In genomic region chr19:38252935-38253691, GRCh38 we compare ENCODE assay signal across 11 cellular contexts. TPM values are rescaled to one million over a fixed set of nuclear protein-coding genes. Genes with fewer than 3 reads are reported as not detected.
DNase-seq lines count a peak whose midpoint lies in the region; ATAC-seq, FAIRE-seq and TF ChIP-seq lines count a peak whose summit lies in the region.
"Had no signal": no experiment of that assay in that cellular context is flagged by ENCODE, and none has a peak within 500 bp of the region (broad histone marks: within the 10 kb centered on the region; RNA-seq: fewer than 3 reads in every experiment).

No MANE protein-coding gene starts in this region.

- H3K4me3 ChIP-seq in liver (ENCODE audit: low read depth in 1 of 3, low read length in 3 of 3) (no peak overlapping the region), HepG2 (replicated peaks in 1 of 3; ENCODE audit: insufficient read depth in 1 of 3, low read depth in 2 of 3, low read length in 3 of 3) (no peak overlapping the region), vagina (peak overlapping the region; percentile 34 to 46)

- peaks cover 43% of the 10 kb centered on the region for H3K27me3 Mint-ChIP-seq in glutamatergic neuron (ENCODE audit: unreplicated experiment)

- CTCF ChIA-PET in HepG2 (lab: Yijun Ruan, JAX; ENCODE audit: low intra/inter-chr PET ratio, low total read pairs): no interaction called here

- BruUV-seq in HepG2 (replicated peaks; lab: Mats Ljungman, UMichigan): no TSS peak

- no peak overlapping the region for H2AFZ ChIP-seq in HepG2 (ENCODE audit: low read length)

- no peak for FAIRE-seq in HepG2 (lab: Jason Lieb, UNC)

- H3K9me3 ChIP-seq in liver (ENCODE audit: control insufficient read depth in 4 of 4, low read length in 3 of 4) (no peaks in the 10 kb centered on the region), HepG2 (ENCODE audit: low read length) (no peaks in the 10 kb centered on the region), vagina (no peaks in the 10 kb centered on the region)

- H3K4me2 ChIP-seq in HepG2 (ENCODE audit: low read depth, low read length): no peak overlapping the region

- H3K79me2 ChIP-seq in HepG2 (ENCODE audit: insufficient read depth, low read length): no peaks in the 10 kb centered on the region

- H3K27ac ChIP-seq in liver (ENCODE audit: low read depth in 1 of 2, low read length in 2 of 2) (peak overlapping the region; percentile 33 to 56), HepG2 (ENCODE audit: extremely low read length, insufficient read depth, low read length) (no peak overlapping the region), vagina (peak overlapping the region; percentile 86)

- H4K20me1 ChIP-seq in HepG2 (ENCODE audit: insufficient read depth, low read length): no peaks in the 10 kb centered on the region

- H3K36me3 ChIP-seq in liver (ENCODE audit: control insufficient read depth in 4 of 4, insufficient read depth in 3 of 4, low read depth in 1 of 4, low read length in 3 of 4) (no peaks in the 10 kb centered on the region), HepG2 (replicated peaks in 1 of 2; ENCODE audit: control insufficient read depth in 1 of 2, insufficient read depth in 2 of 2, low read length in 2 of 2) (no peaks in the 10 kb centered on the region), vagina (no peaks in the 10 kb centered on the region)

- peaks cover 9 to 29% (median 13%) of the 10 kb centered on the region in 4 donors for H3K4me1 ChIP-seq in liver (ENCODE audit: control insufficient read depth in 4 of 4, insufficient read depth in 4 of 4, low read length in 3 of 4)
- H3K4me1 ChIP-seq in HepG2 (ENCODE audit: insufficient read depth, low read length): peaks cover 31% of the 10 kb centered on the region
- peaks cover 32% of the 10 kb centered on the region for H3K4me1 ChIP-seq in vagina

- in situ Hi-C loops in HepG2 (cut with HindIII; ENCODE audit: extremely low pct_ligation_motif_present, low pct_unique_long_range_greater_than_20kb) (no loop called here), ACHN (cut with HindIII; ENCODE audit: low pct_ligation_motif_present, low pct_unique_long_range_greater_than_20kb, low sequenced_read_pairs) (no loop called here)

- ATAC-seq in HepG2 (no peak), GM18861 (IDR thresholded peaks at IDR 0.05; ENCODE audit: unreplicated experiment) (no peak)
- ATAC-seq: activated CD8-positive, alpha-beta T cell treated with anti-CD3 and anti-CD28 coated beads for 36 hours had no signal

- H3K4me3 Mint-ChIP-seq in glutamatergic neuron (ENCODE audit: unreplicated experiment): peak overlapping the region; percentile 88
- H3K4me3 Mint-ChIP-seq: activated CD8-positive, alpha-beta T cell treated with anti-CD3 and anti-CD28 coated beads for 36 hours; natural killer cell treated with Interleukin-12 subunit alpha and Interleukin-12 subunit beta and Interleukin-15 and Interleukin-18, amount 100 ng/mL, for 72 hours had no signal

- POLR2A ChIA-PET in HepG2 (lab: Yijun Ruan, JAX): no interaction called here

- WGBS in liver: 77% methylated on average over 21 of the region's 21 CpGs
- WGBS in HepG2 (ENCODE audit: low lambda C conversion rate): 23% methylated on average over 7 of the region's 21 CpGs

- TF ChIP-seq RAD21 in liver (IDR thresholded peaks at IDR 0.05): no peak
- TF ChIP-seq RAD21 in HepG2 (CRISPR knock-in tag; IDR thresholded peaks at IDR 0.05): no peak

- no peak for TF ChIP-seq POLR2A in HepG2 (IDR thresholded peaks at IDR 0.05; ENCODE audit: insufficient read depth in 1 of 2, low read depth in 2 of 2, low read length in 2 of 2)
- TF ChIP-seq POLR2A in vagina (IDR thresholded peaks at IDR 0.05): no peak

- H3K36me3 Mint-ChIP-seq in glutamatergic neuron (ENCODE audit: unreplicated experiment): no peaks in the 10 kb centered on the region
- H3K36me3 Mint-ChIP-seq: natural killer cell treated with Interleukin-12 subunit alpha and Interleukin-12 subunit beta and Interleukin-15 and Interleukin-18, amount 100 ng/mL, for 72 hours had no signal

- TF ChIP-seq CTCF in liver (IDR thresholded peaks at IDR 0.05; ENCODE audit: low read depth, low read length, missing input control) (no peak), HepG2 (CRISPR knock-in tag; IDR thresholded peaks at IDR 0.05) (no peak), glutamatergic neuron (IDR thresholded peaks at IDR 0.05; ENCODE audit: partially characterized antibody, unreplicated experiment) (no peak), vagina (IDR thresholded peaks at IDR 0.05) (no peak)

- DNase-seq in HepG2 (ENCODE audit: low spot score) (no peak), glutamatergic neuron (peak; percentile 85), nucleus accumbens (lab: John Stamatoyannopoulos, UW) (peak in 54 of 56 donors; percentile 42 to 98 (median 88)), vagina (ENCODE audit: extremely low spot score in 2 of 2) (no peak), ACHN (no peak), NCI-H1436 treated with DMSO at 0.1 percent for 48 hours (lab: John Stamatoyannopoulos, UW) (no peak)
- DNase-seq: activated CD8-positive, alpha-beta T cell treated with anti-CD3 and anti-CD28 coated beads for 36 hours; effector memory CD4-positive, alpha-beta T cell had no signal

- H3K9ac ChIP-seq in liver (ENCODE audit: low read depth in 1 of 2, low read length in 2 of 2): no peak overlapping the region
- no peak overlapping the region for H3K9ac ChIP-seq in HepG2 (ENCODE audit: insufficient read depth, low read depth, low read length)

- H3K27ac Mint-ChIP-seq in glutamatergic neuron (ENCODE audit: unreplicated experiment): peak overlapping the region; percentile 100
- H3K27ac Mint-ChIP-seq: activated CD8-positive, alpha-beta T cell treated with anti-CD3 and anti-CD28 coated beads for 36 hours; natural killer cell treated with Interleukin-12 subunit alpha and Interleukin-12 subunit beta and Interleukin-15 and Interleukin-18, amount 100 ng/mL, for 72 hours had no signal

- intact Hi-C loops in HepG2 (cut with micrococcal nuclease; ENCODE audit: unreplicated experiment): loop anchor here (5.0 kb wide), 1 partner anchor 69 kb away; no protein-coding TSS in a partner anchor
- intact Hi-C loops in vagina (cut with DNase I): no loop called here

- peaks cover 27% of the 10 kb centered on the region for H3K4me1 Mint-ChIP-seq in glutamatergic neuron (ENCODE audit: low read depth, unreplicated experiment)

- H3K27me3 ChIP-seq in liver (ENCODE audit: control insufficient read depth in 4 of 4, insufficient read depth in 4 of 4, low read length in 3 of 4) (peaks cover 0 to 6% (median 1%) of the 10 kb centered on the region in 4 donors), HepG2 (ENCODE audit: control insufficient read depth in 1 of 2, insufficient read depth in 2 of 2, low read length in 2 of 2) (peaks cover 4 to 20% of the 10 kb centered on the region in 2 experiments; a peak in 3 of 5 replicates), vagina (no peaks in the 10 kb centered on the region)

- TF ChIP-seq EP300 in HepG2 (IDR thresholded peaks at IDR 0.05; ENCODE audit: low read depth in 2 of 2, low read length in 2 of 2) (no peak), HepG2 (CRISPR knock-in tag; IDR thresholded peaks at IDR 0.05; ENCODE audit: borderline replicate concordance) (no peak)

- peaks cover 44% of the 10 kb centered on the region for H3K9me3 Mint-ChIP-seq in glutamatergic neuron (ENCODE audit: unreplicated experiment)
- H3K9me3 Mint-ChIP-seq: activated CD8-positive, alpha-beta T cell treated with anti-CD3 and anti-CD28 coated beads for 36 hours; natural killer cell treated with Interleukin-12 subunit alpha and Interleukin-12 subunit beta and Interleukin-15 and Interleukin-18, amount 100 ng/mL, for 72 hours had no signal

RNA-seq across cellular contexts. Expression of gene PPP1R14A, which starts 3.1 kb away (rescaled TPM):
- total RNA-seq in liver (1 to 10 TPM; 2.7 to 3.0 TPM), HepG2 (2016; rRNA removed; fragmentation: Illumina TruSeq; extraction: Trizol) (not detected in 2 replicates), glutamatergic neuron (ENCODE audit: unreplicated experiment) (327 TPM), vagina (86.9 TPM)
- polyA plus RNA-seq in liver (1 to 10 TPM; 9.7 to 10.0 TPM), HepG2 (2011; rRNA removed) (not detected in 2 replicates)
- not detected in 2 replicates for total RNA-seq in HepG2 (2016; cell fraction: cytosol; rRNA removed; fragmentation: Illumina TruSeq; extraction: Trizol; ENCODE audit: low read depth)
- not detected in 2 replicates for total RNA-seq in HepG2 (2016; cell fraction: insoluble cytoplasmic fraction; rRNA removed; fragmentation: Illumina TruSeq; extraction: Trizol)
- total RNA-seq in HepG2 (2016; cell fraction: membrane; rRNA removed; fragmentation: Illumina TruSeq; extraction: Trizol): not detected in 2 replicates
- total RNA-seq in HepG2 (2016; cell fraction: nucleus; rRNA removed; fragmentation: Illumina TruSeq; extraction: Trizol): not detected in 2 replicates
- not detected in 2 replicates for polyA plus RNA-seq in HepG2 (2011; cell fraction: cytosol; rRNA removed)
- polyA plus RNA-seq in HepG2 (2011; cell fraction: nucleus; rRNA removed): not detected in 2 replicates
- polyA plus RNA-seq in HepG2 (2012): not detected in 2 replicates
- not detected in 2 replicates for polyA plus RNA-seq in HepG2 (2016; cell fraction: cytosol; fragmentation: Illumina TruSeq; extraction: Trizol; ENCODE audit: low read depth)
- polyA plus RNA-seq in HepG2 (2016; cell fraction: insoluble cytoplasmic fraction; fragmentation: Illumina TruSeq; extraction: Trizol; ENCODE audit: low read depth): not detected in 2 replicates
- polyA plus RNA-seq in HepG2 (2016; cell fraction: membrane; fragmentation: Illumina TruSeq; extraction: Trizol; ENCODE audit: low read depth): not detected in 2 replicates
- polyA plus RNA-seq in HepG2 (2016; cell fraction: nucleus; fragmentation: Illumina TruSeq; extraction: Trizol; ENCODE audit: insufficient read depth, low read depth): not detected in 2 replicates
- not detected in 2 replicates for polyA minus RNA-seq in HepG2 (2011; rRNA and poly(A)+ RNA removed; ENCODE audit: low replicate concordance)
- not detected in 2 replicates for polyA minus RNA-seq in HepG2 (2011; cell fraction: cytosol; rRNA and poly(A)+ RNA removed)
- polyA minus RNA-seq in HepG2 (2011; cell fraction: nucleus; rRNA and poly(A)+ RNA removed): not detected in 2 replicates
- total RNA-seq: natural killer cell treated with Interleukin-12 subunit alpha and Interleukin-12 subunit beta and Interleukin-15 and Interleukin-18, amount 100 ng/mL, for 72 hours had no signal

RNA-seq across cellular contexts. Expression of gene SPINT2, which starts 11.3 kb away (rescaled TPM):
- total RNA-seq in liver (10 to 100 TPM in 1 of 2 donors, 1 to 10 TPM in 1; 7.0 to 43.0 TPM), HepG2 (2016; rRNA removed; fragmentation: Illumina TruSeq; extraction: Trizol) (0.24 and 0.31 TPM in 2 replicates), glutamatergic neuron (ENCODE audit: unreplicated experiment) (78.9 TPM), vagina (174 TPM)
- polyA plus RNA-seq in liver (10 to 100 TPM in 1 of 2 donors, 1 to 10 TPM in 1; 7.1 to 14.2 TPM), HepG2 (2011; rRNA removed) (0.77 and 0.97 TPM in 2 replicates)
- total RNA-seq in HepG2 (2016; cell fraction: cytosol; rRNA removed; fragmentation: Illumina TruSeq; extraction: Trizol; ENCODE audit: low read depth): 0.18 and 0.40 TPM in 2 replicates
- 0.30 and 0.37 TPM in 2 replicates for total RNA-seq in HepG2 (2016; cell fraction: insoluble cytoplasmic fraction; rRNA removed; fragmentation: Illumina TruSeq; extraction: Trizol)
- 0.22 TPM in 1 of 2 replicates, not detected in the other for total RNA-seq in HepG2 (2016; cell fraction: membrane; rRNA removed; fragmentation: Illumina TruSeq; extraction: Trizol)
- total RNA-seq in HepG2 (2016; cell fraction: nucleus; rRNA removed; fragmentation: Illumina TruSeq; extraction: Trizol): 0.44 TPM in 1 of 2 replicates, not detected in the other
- polyA plus RNA-seq in HepG2 (2011; cell fraction: cytosol; rRNA removed): 0.38 and 0.83 TPM in 2 replicates
- polyA plus RNA-seq in HepG2 (2011; cell fraction: nucleus; rRNA removed): 0.21 and 0.35 TPM in 2 replicates
- 0.31 and 0.39 TPM in 2 replicates for polyA plus RNA-seq in HepG2 (2012)
- polyA plus RNA-seq in HepG2 (2016; cell fraction: cytosol; fragmentation: Illumina TruSeq; extraction: Trizol; ENCODE audit: low read depth): not detected in 2 replicates
- polyA plus RNA-seq in HepG2 (2016; cell fraction: insoluble cytoplasmic fraction; fragmentation: Illumina TruSeq; extraction: Trizol; ENCODE audit: low read depth): 0.26 and 0.46 TPM in 2 replicates
- polyA plus RNA-seq in HepG2 (2016; cell fraction: membrane; fragmentation: Illumina TruSeq; extraction: Trizol; ENCODE audit: low read depth): 0.13 TPM in 1 of 2 replicates, not detected in the other
- polyA plus RNA-seq in HepG2 (2016; cell fraction: nucleus; fragmentation: Illumina TruSeq; extraction: Trizol; ENCODE audit: insufficient read depth, low read depth): 0.60 and 1.7 TPM in 2 replicates
- 0.56 and 17.3 TPM in 2 replicates for polyA minus RNA-seq in HepG2 (2011; rRNA and poly(A)+ RNA removed; ENCODE audit: low replicate concordance)
- polyA minus RNA-seq in HepG2 (2011; cell fraction: cytosol; rRNA and poly(A)+ RNA removed): not detected in 2 replicates
- polyA minus RNA-seq in HepG2 (2011; cell fraction: nucleus; rRNA and poly(A)+ RNA removed): 0.26 TPM in 1 of 2 replicates, not detected in the other

RNA-seq across cellular contexts. Expression of gene DPF1, which starts 29.1 kb away (rescaled TPM):
- not detected for total RNA-seq in liver
- polyA plus RNA-seq in liver: not detected
- total RNA-seq in HepG2 (2016; rRNA removed; fragmentation: Illumina TruSeq; extraction: Trizol): 1.7 and 3.2 TPM in 2 replicates
- total RNA-seq in HepG2 (2016; cell fraction: cytosol; rRNA removed; fragmentation: Illumina TruSeq; extraction: Trizol; ENCODE audit: low read depth): 1.4 and 1.6 TPM in 2 replicates
- 1.6 and 2.3 TPM in 2 replicates for total RNA-seq in HepG2 (2016; cell fraction: insoluble cytoplasmic fraction; rRNA removed; fragmentation: Illumina TruSeq; extraction: Trizol)
- total RNA-seq in HepG2 (2016; cell fraction: membrane; rRNA removed; fragmentation: Illumina TruSeq; extraction: Trizol): 2.0 and 2.8 TPM in 2 replicates
- total RNA-seq in HepG2 (2016; cell fraction: nucleus; rRNA removed; fragmentation: Illumina TruSeq; extraction: Trizol): 2.1 and 2.7 TPM in 2 replicates
- polyA plus RNA-seq in HepG2 (2011; rRNA removed): 1.0 and 1.3 TPM in 2 replicates
- 0.65 and 1.2 TPM in 2 replicates for polyA plus RNA-seq in HepG2 (2011; cell fraction: cytosol; rRNA removed)
- 3.3 and 3.6 TPM in 2 replicates for polyA plus RNA-seq in HepG2 (2011; cell fraction: nucleus; rRNA removed)
- 0.36 and 1.2 TPM in 2 replicates for polyA plus RNA-seq in HepG2 (2012)
- 1.1 TPM in 2 replicates for polyA plus RNA-seq in HepG2 (2016; cell fraction: cytosol; fragmentation: Illumina TruSeq; extraction: Trizol; ENCODE audit: low read depth)
- 1.4 and 3.2 TPM in 2 replicates for polyA plus RNA-seq in HepG2 (2016; cell fraction: insoluble cytoplasmic fraction; fragmentation: Illumina TruSeq; extraction: Trizol; ENCODE audit: low read depth)
- polyA plus RNA-seq in HepG2 (2016; cell fraction: membrane; fragmentation: Illumina TruSeq; extraction: Trizol; ENCODE audit: low read depth): 1.4 and 1.7 TPM in 2 replicates
- polyA plus RNA-seq in HepG2 (2016; cell fraction: nucleus; fragmentation: Illumina TruSeq; extraction: Trizol; ENCODE audit: insufficient read depth, low read depth): 4.1 and 5.7 TPM in 2 replicates
- 1.3 and 2.4 TPM in 2 replicates for polyA minus RNA-seq in HepG2 (2011; rRNA and poly(A)+ RNA removed; ENCODE audit: low replicate concordance)
- polyA minus RNA-seq in HepG2 (2011; cell fraction: cytosol; rRNA and poly(A)+ RNA removed): 0.62 and 0.69 TPM in 2 replicates
- 1.4 and 1.7 TPM in 2 replicates for polyA minus RNA-seq in HepG2 (2011; cell fraction: nucleus; rRNA and poly(A)+ RNA removed)
- 33.8 TPM for total RNA-seq in glutamatergic neuron (ENCODE audit: unreplicated experiment)
- total RNA-seq in vagina: not detected

RNA-seq across cellular contexts. Expression of gene C19orf33, which starts 50.9 kb away (rescaled TPM):
- total RNA-seq in liver: 1 to 10 TPM in 1 of 2 donors, not detected in 1; 1.6 TPM
- polyA plus RNA-seq in liver: under 1 TPM in 1 of 2 donors, not detected in 1; 0.36 TPM
- 2.8 and 3.3 TPM in 2 replicates for total RNA-seq in HepG2 (2016; rRNA removed; fragmentation: Illumina TruSeq; extraction: Trizol)
- 6.4 and 6.6 TPM in 2 replicates for total RNA-seq in HepG2 (2016; cell fraction: cytosol; rRNA removed; fragmentation: Illumina TruSeq; extraction: Trizol; ENCODE audit: low read depth)
- 2.5 and 4.8 TPM in 2 replicates for total RNA-seq in HepG2 (2016; cell fraction: insoluble cytoplasmic fraction; rRNA removed; fragmentation: Illumina TruSeq; extraction: Trizol)
- total RNA-seq in HepG2 (2016; cell fraction: membrane; rRNA removed; fragmentation: Illumina TruSeq; extraction: Trizol): 4.6 and 6.3 TPM in 2 replicates
- 3.4 and 3.9 TPM in 2 replicates for total RNA-seq in HepG2 (2016; cell fraction: nucleus; rRNA removed; fragmentation: Illumina TruSeq; extraction: Trizol)
- 2.5 and 3.2 TPM in 2 replicates for polyA plus RNA-seq in HepG2 (2011; rRNA removed)
- 4.3 and 4.5 TPM in 2 replicates for polyA plus RNA-seq in HepG2 (2011; cell fraction: cytosol; rRNA removed)
- polyA plus RNA-seq in HepG2 (2011; cell fraction: nucleus; rRNA removed): 1.1 and 1.5 TPM in 2 replicates
- 1.5 and 3.1 TPM in 2 replicates for polyA plus RNA-seq in HepG2 (2012)
- 7.0 and 8.9 TPM in 2 replicates for polyA plus RNA-seq in HepG2 (2016; cell fraction: cytosol; fragmentation: Illumina TruSeq; extraction: Trizol; ENCODE audit: low read depth)
- 3.1 and 5.6 TPM in 2 replicates for polyA plus RNA-seq in HepG2 (2016; cell fraction: insoluble cytoplasmic fraction; fragmentation: Illumina TruSeq; extraction: Trizol; ENCODE audit: low read depth)
- polyA plus RNA-seq in HepG2 (2016; cell fraction: membrane; fragmentation: Illumina TruSeq; extraction: Trizol; ENCODE audit: low read depth): 4.1 and 4.8 TPM in 2 replicates
- 2.8 TPM in 1 of 2 replicates, not detected in the other for polyA plus RNA-seq in HepG2 (2016; cell fraction: nucleus; fragmentation: Illumina TruSeq; extraction: Trizol; ENCODE audit: insufficient read depth, low read depth)
- polyA minus RNA-seq in HepG2 (2011; rRNA and poly(A)+ RNA removed; ENCODE audit: low replicate concordance): 14.8 TPM in 1 of 2 replicates, not detected in the other
- not detected in 2 replicates for polyA minus RNA-seq in HepG2 (2011; cell fraction: cytosol; rRNA and poly(A)+ RNA removed)
- 1.2 TPM in 1 of 2 replicates, not detected in the other for polyA minus RNA-seq in HepG2 (2011; cell fraction: nucleus; rRNA and poly(A)+ RNA removed)
- total RNA-seq in glutamatergic neuron (ENCODE audit: unreplicated experiment): 1.1 TPM
- 96.5 TPM for total RNA-seq in vagina
- total RNA-seq: activated CD8-positive, alpha-beta T cell treated with anti-CD3 and anti-CD28 coated beads for 36 hours; natural killer cell treated with Interleukin-12 subunit alpha and Interleukin-12 subunit beta and Interleukin-15 and Interleukin-18, amount 100 ng/mL, for 72 hours had no signal

Comparison
In these comparisons a context has a peak if more than half of its experiments do, and no peak if none do; other contexts are left out.
1. RNA of gene SPINT2, which starts 11.3 kb away (total RNA-seq): 174 TPM in vagina (single experiment), 78.9 TPM in glutamatergic neuron (single experiment) and 7.0 to 43.0 TPM in liver; 0.18 to 0.44 TPM in HepG2; every median in the first group is over 4 times any median in the second.
2. H3K4me3 ChIP-seq: peak in vagina (2 of 2); none in liver (0 of 3) and HepG2 (0 of 3).
3. DNase-seq: peak in glutamatergic neuron (single experiment) and nucleus accumbens (54 of 56); none in HepG2 (single experiment), vagina (0 of 2), ACHN (single experiment) and NCI-H1436 treated with DMSO at 0.1 percent for 48 hours (single experiment).
4. RNA of gene PPP1R14A, which starts 3.1 kb away (total RNA-seq): 327 TPM in glutamatergic neuron (single experiment) and 86.9 TPM in vagina (single experiment); 2.7 to 3.0 TPM in liver and not detected in HepG2; every median in the first group is over 10 times any median in the second.